ENCODE assay signal across 17 cellular contexts in genomic region chr10:50464004-50464409, GRCh38.
DNase-seq lines count a peak whose midpoint lies in the region; ATAC-seq and TF ChIP-seq lines count a peak whose summit lies in the region.
"Had no signal": no experiment of that assay in that cellular context is flagged by ENCODE, and none has a peak within 500 bp of the region (broad histone marks: within the 10 kb centered on the region; RNA-seq: fewer than 3 reads in every experiment).

No MANE protein-coding gene starts in this region.

- in situ Hi-C loops in astrocyte of the spinal cord (cut with HindIII; ENCODE audit: low sequenced_read_pairs) = no loop called here

- H3K9me3 ChIP-seq in effector memory CD4-positive, alpha-beta T cell (ENCODE audit: control insufficient read depth, low read length) = no peaks in the 10 kb centered on the region
- H3K9me3 ChIP-seq: A549, tibial artery had no signal

- no peak overlapping the region for H3K27ac ChIP-seq in effector memory CD4-positive, alpha-beta T cell (ENCODE audit: insufficient read depth, low read length, poor library complexity, severe bottlenecking)
- H3K27ac ChIP-seq: A549, tibial artery had no signal

- ATAC-seq in GM19023 (IDR thresholded peaks at IDR 0.05; ENCODE audit: unreplicated experiment) = no peak
- ATAC-seq: A549; activated naive CD8-positive, alpha-beta T cell treated with anti-CD3 and anti-CD28 coated beads, Interleukin-2, amount 50 U/mL, for 24 hours; SK-N-SH treated with all-trans-retinoic acid at 6 μM for 48 hours had no signal

- no peak for TF ChIP-seq CTCF in astrocyte of the spinal cord (IDR thresholded peaks at IDR 0.05; ENCODE audit: low read depth, low read length)

- no peak overlapping the region for H3K4me3 ChIP-seq in astrocyte of the spinal cord (ENCODE audit: low read depth, low read length)
- no peak overlapping the region for H3K4me3 ChIP-seq in effector memory CD4-positive, alpha-beta T cell (ENCODE audit: insufficient read depth, low read depth, low read length, poor library complexity, severe bottlenecking)
- H3K4me3 ChIP-seq: A549, tibial artery had no signal

- H3K4me1 ChIP-seq in effector memory CD4-positive, alpha-beta T cell (ENCODE audit: control insufficient read depth, insufficient read depth, low read length, poor library complexity, severe bottlenecking) = no peaks in the 10 kb centered on the region
- H3K4me1 ChIP-seq: A549 had no signal

- H3K27me3 ChIP-seq in effector memory CD4-positive, alpha-beta T cell (replicated peaks; ENCODE audit: control insufficient read depth, insufficient read depth, low read length, poor library complexity, severe bottlenecking) = no peaks in the 10 kb centered on the region
- H3K27me3 ChIP-seq: tibial artery had no signal

- DNase-seq in SIG-M5 treated with dmso at 0.1 percent for 504 hours (lab: John Stamatoyannopoulos, UW; ENCODE audit: unreplicated experiment) (peak; percentile 27), SIG-M5 (lab: John Stamatoyannopoulos, UW) (no peak), NCI-H2107 (lab: John Stamatoyannopoulos, UW) (peak; percentile 0), astrocyte of the spinal cord (ENCODE audit: low read depth, low spot score) (peak; percentile 48), putamen (ENCODE audit: low spot score) (peak; percentile 10), HuH-7.5 (ENCODE audit: low spot score) (no peak)
- DNase-seq in effector memory CD4-positive, alpha-beta T cell = no peak
- DNase-seq: activated CD4-positive, CD25-positive, alpha-beta regulatory T cell treated with anti-CD3 and anti-CD28 coated beads, Interleukin-2, amount 50 U/mL, for 72 hours; activated naive CD8-positive, alpha-beta T cell treated with anti-CD3 and anti-CD28 coated beads, Interleukin-2, amount 50 U/mL, for 24 hours; Calu3; H9; NCI-H1092 treated with DMSO at 0.1 percent for 48 hours; occipital lobe; tibial artery had no signal

- peaks cover 15% of the 10 kb centered on the region for H3K36me3 ChIP-seq in effector memory CD4-positive, alpha-beta T cell (ENCODE audit: control insufficient read depth, insufficient read depth, low read length)

Comparison
In these comparisons a context has a peak if more than half of its experiments do, and no peak if none do; other contexts are left out.
1. DNase-seq: peak in SIG-M5 treated with dmso at 0.1 percent for 504 hours (single experiment), NCI-H2107 (single experiment), astrocyte of the spinal cord (single experiment) and putamen (single experiment); none in SIG-M5 (single experiment), effector memory CD4-positive, alpha-beta T cell (0 of 3) and HuH-7.5 (single experiment).